Comparison of ENCODE assay signal across 8 cellular contexts in genomic region chr13:101757446-101758039, GRCh38.
A peak's percentile ranks its signal among the peaks of the same experiment; 100 is the strongest.
DNase-seq lines count a peak whose midpoint lies in the region; ATAC-seq and TF ChIP-seq lines count a peak whose summit lies in the region.

No MANE protein-coding gene starts in this region.

- H3K9me3 ChIP-seq in colonic mucosa: no peaks in the 10 kb centered on the region

- intact Hi-C loops in colonic mucosa (cut with DNase I): loop anchor here (2.0 kb wide), 1 partner anchor 243 kb away; no protein-coding TSS in a partner anchor

- DNase-seq in DMS114 treated with DMSO at 0.1 percent for 48 hours (lab: John Stamatoyannopoulos, UW; ENCODE audit: unreplicated experiment) (peak; percentile 1), NCI-H69 (lab: John Stamatoyannopoulos, UW) (peak; percentile 85), colonic mucosa (no peak), lung microvascular endothelial cell (ENCODE audit: low read depth in 2 of 2) (peak; percentile 64 to 71), NCI-H1048 (lab: John Stamatoyannopoulos, UW) (no peak)

- no peaks in the 10 kb centered on the region for H3K4me1 Mint-ChIP-seq in stimulated activated memory B cell treated with anti-CD40 and anti-IgM and Interleukin-4, amounts not matched to agents 10 μg/mL and 1 μg/mL and 100 μg/mL, for 72 hours

- H3K4me1 ChIP-seq in colonic mucosa: no peaks in the 10 kb centered on the region

- H3K9ac ChIP-seq in colonic mucosa (ENCODE audit: low read depth in 2 of 2, low read length in 2 of 2): no peak overlapping the region

- no peaks in the 10 kb centered on the region for H3K36me3 ChIP-seq in colonic mucosa

- no peak overlapping the region for H3K4me3 Mint-ChIP-seq in stimulated activated memory B cell treated with anti-CD40 and anti-IgM and Interleukin-4, amounts not matched to agents 10 μg/mL and 1 μg/mL and 100 μg/mL, for 72 hours

- no peaks in the 10 kb centered on the region for H3K36me3 Mint-ChIP-seq in stimulated activated memory B cell treated with anti-CD40 and anti-IgM and Interleukin-4, amounts not matched to agents 10 μg/mL and 1 μg/mL and 100 μg/mL, for 72 hours

- H3K4me3 ChIP-seq in colonic mucosa: no peak overlapping the region

- peak; percentile 87 for ATAC-seq in GM19395 (IDR thresholded peaks at IDR 0.05; ENCODE audit: unreplicated experiment)
- ATAC-seq in HG03439 (IDR thresholded peaks at IDR 0.05; ENCODE audit: unreplicated experiment): peak; percentile 80
- ATAC-seq in stimulated activated memory B cell treated with anti-CD40 and anti-IgM and Interleukin-4, amounts not matched to agents 10 μg/mL and 1 μg/mL and 100 μg/mL, for 72 hours: no peak

- TF ChIP-seq CTCF in colonic mucosa (IDR thresholded peaks at IDR 0.05): peak; percentile 27

- no peaks in the 10 kb centered on the region for H3K27me3 Mint-ChIP-seq in stimulated activated memory B cell treated with anti-CD40 and anti-IgM and Interleukin-4, amounts not matched to agents 10 μg/mL and 1 μg/mL and 100 μg/mL, for 72 hours

- no peak overlapping the region for H3K27ac Mint-ChIP-seq in stimulated activated memory B cell treated with anti-CD40 and anti-IgM and Interleukin-4, amounts not matched to agents 10 μg/mL and 1 μg/mL and 100 μg/mL, for 72 hours

- no peaks in the 10 kb centered on the region for H3K9me3 Mint-ChIP-seq in stimulated activated memory B cell treated with anti-CD40 and anti-IgM and Interleukin-4, amounts not matched to agents 10 μg/mL and 1 μg/mL and 100 μg/mL, for 72 hours

- no peak overlapping the region for H3K27ac ChIP-seq in colonic mucosa

- no peaks in the 10 kb centered on the region for H3K27me3 ChIP-seq in colonic mucosa

Comparison
In these comparisons a context has a peak if more than half of its experiments do, and no peak if none do; other contexts are left out.
1. DNase-seq: peak in DMS114 treated with DMSO at 0.1 percent for 48 hours (single experiment), NCI-H69 (single experiment) and lung microvascular endothelial cell (2 of 2); none in colonic mucosa (single experiment) and NCI-H1048 (single experiment).